ENCODE assay signal across 1 cellular context in genomic region chr17:75393523-75394331, GRCh38.
TF ChIP-seq lines count a peak whose summit lies in the region.

No MANE protein-coding gene starts in this region.

TF ChIP-seq in HEK293, 187 proteins besides CTCF, POLR2A, EP300 and RAD21 (continued from another document):
- TF ChIP-seq ZNF26 (tag by site-specific recombination; IDR thresholded peaks at IDR 0.05): no peak
- 0 out of 2 replicates have a peak, but pooled peaks have one; percentile 44 for TF ChIP-seq ZNF423 (tag by site-specific recombination; IDR thresholded peaks at IDR 0.05)
- no peak for TF ChIP-seq ZNF248 (tag by site-specific recombination; IDR thresholded peaks at IDR 0.05)
- no peak for TF ChIP-seq ZNF830 (tag by site-specific recombination; IDR thresholded peaks at IDR 0.05; ENCODE audit: low read depth)
- TF ChIP-seq ELK4 (IDR thresholded peaks at IDR 0.05; ENCODE audit: borderline replicate concordance, low read depth, low read length): no peak
- no peak for TF ChIP-seq ZNF704 (tag by site-specific recombination; IDR thresholded peaks at IDR 0.05)
- TF ChIP-seq BCL11B (tag by site-specific recombination; IDR thresholded peaks at IDR 0.05; ENCODE audit: low read depth): no peak
- TF ChIP-seq SETDB1 (IDR thresholded peaks at IDR 0.05; ENCODE audit: insufficient read length, low read length): no peak
- TF ChIP-seq KLF10 (tag by site-specific recombination; IDR thresholded peaks at IDR 0.05): peak; percentile 61
- TF ChIP-seq, protein P1, sequence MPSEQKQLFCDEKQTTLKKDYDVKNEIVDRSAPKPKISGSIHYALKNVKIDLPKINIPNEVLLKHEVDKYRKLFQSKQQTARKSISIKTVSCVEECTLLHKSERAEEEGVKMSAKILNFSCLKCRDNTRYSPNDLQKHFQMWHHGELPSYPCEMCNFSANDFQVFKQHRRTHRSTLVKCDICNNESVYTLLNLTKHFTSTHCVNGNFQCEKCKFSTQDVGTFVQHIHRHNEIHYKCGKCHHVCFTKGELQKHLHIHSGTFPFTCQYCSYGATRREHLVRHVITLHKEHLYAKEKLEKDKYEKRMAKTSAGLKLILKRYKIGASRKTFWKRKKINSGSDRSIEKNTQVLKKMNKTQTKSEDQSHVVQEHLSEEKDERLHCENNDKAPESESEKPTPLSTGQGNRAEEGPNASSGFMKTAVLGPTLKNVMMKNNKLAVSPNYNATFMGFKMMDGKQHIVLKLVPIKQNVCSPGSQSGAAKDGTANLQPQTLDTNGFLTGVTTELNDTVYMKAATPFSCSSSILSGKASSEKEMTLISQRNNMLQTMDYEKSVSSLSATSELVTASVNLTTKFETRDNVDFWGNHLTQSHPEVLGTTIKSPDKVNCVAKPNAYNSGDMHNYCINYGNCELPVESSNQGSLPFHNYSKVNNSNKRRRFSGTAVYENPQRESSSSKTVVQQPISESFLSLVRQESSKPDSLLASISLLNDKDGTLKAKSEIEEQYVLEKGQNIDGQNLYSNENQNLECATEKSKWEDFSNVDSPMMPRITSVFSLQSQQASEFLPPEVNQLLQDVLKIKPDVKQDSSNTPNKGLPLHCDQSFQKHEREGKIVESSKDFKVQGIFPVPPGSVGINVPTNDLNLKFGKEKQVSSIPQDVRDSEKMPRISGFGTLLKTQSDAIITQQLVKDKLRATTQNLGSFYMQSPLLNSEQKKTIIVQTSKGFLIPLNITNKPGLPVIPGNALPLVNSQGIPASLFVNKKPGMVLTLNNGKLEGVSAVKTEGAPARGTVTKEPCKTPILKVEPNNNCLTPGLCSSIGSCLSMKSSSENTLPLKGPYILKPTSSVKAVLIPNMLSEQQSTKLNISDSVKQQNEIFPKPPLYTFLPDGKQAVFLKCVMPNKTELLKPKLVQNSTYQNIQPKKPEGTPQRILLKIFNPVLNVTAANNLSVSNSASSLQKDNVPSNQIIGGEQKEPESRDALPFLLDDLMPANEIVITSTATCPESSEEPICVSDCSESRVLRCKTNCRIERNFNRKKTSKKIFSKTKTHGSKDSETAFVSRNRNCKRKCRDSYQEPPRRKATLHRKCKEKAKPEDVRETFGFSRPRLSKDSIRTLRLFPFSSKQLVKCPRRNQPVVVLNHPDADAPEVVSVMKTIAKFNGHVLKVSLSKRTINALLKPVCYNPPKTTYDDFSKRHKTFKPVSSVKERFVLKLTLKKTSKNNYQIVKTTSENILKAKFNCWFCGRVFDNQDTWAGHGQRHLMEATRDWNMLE (tag by site-specific recombination; conservative IDR thresholded peaks at IDR 0.05; ENCODE audit: low read depth): peak; percentile 45; the same call in 1 of the 2 replicates
- TF ChIP-seq, protein P2, sequence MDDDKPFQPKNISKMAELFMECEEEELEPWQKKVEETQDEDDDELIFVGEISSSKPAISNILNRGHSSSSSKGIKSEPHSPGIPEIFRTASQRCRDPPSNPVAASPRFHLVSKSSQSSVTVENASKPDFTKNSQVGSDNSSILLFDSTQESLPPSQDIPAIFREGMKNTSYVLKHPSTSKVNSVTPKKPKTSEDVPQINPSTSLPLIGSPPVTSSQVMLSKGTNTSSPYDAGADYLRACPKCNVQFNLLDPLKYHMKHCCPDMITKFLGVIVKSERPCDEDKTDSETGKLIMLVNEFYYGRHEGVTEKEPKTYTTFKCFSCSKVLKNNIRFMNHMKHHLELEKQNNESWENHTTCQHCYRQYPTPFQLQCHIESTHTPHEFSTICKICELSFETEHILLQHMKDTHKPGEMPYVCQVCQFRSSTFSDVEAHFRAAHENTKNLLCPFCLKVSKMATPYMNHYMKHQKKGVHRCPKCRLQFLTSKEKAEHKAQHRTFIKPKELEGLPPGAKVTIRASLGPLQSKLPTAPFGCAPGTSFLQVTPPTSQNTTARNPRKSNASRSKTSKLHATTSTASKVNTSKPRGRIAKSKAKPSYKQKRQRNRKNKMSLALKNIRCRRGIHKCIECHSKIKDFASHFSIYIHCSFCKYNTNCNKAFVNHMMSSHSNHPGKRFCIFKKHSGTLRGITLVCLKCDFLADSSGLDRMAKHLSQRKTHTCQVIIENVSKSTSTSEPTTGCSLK (tag by site-specific recombination; IDR thresholded peaks at IDR 0.05): no peak
- TF ChIP-seq ZNF335 (tag by site-specific recombination; conservative IDR thresholded peaks at IDR 0.05): 0 out of 2 replicates have a peak, but pooled peaks have one; percentile 47
- TF ChIP-seq SCRT2 (tag by site-specific recombination; IDR thresholded peaks at IDR 0.05): 0 out of 2 replicates have a peak, but pooled peaks have one; percentile 57
- TF ChIP-seq, protein P3, sequence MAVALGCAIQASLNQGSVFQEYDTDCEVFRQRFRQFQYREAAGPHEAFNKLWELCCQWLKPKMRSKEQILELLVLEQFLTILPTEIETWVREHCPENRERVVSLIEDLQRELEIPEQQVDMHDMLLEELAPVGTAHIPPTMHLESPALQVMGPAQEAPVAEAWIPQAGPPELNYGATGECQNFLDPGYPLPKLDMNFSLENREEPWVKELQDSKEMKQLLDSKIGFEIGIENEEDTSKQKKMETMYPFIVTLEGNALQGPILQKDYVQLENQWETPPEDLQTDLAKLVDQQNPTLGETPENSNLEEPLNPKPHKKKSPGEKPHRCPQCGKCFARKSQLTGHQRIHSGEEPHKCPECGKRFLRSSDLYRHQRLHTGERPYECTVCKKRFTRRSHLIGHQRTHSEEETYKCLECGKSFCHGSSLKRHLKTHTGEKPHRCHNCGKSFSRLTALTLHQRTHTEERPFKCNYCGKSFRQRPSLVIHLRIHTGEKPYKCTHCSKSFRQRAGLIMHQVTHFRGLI (tag by site-specific recombination; IDR thresholded peaks at IDR 0.05): no peak
- no peak for TF ChIP-seq ZNF510 (tag by site-specific recombination; IDR thresholded peaks at IDR 0.05; ENCODE audit: insufficient replicate concordance)
- TF ChIP-seq, protein P4, sequence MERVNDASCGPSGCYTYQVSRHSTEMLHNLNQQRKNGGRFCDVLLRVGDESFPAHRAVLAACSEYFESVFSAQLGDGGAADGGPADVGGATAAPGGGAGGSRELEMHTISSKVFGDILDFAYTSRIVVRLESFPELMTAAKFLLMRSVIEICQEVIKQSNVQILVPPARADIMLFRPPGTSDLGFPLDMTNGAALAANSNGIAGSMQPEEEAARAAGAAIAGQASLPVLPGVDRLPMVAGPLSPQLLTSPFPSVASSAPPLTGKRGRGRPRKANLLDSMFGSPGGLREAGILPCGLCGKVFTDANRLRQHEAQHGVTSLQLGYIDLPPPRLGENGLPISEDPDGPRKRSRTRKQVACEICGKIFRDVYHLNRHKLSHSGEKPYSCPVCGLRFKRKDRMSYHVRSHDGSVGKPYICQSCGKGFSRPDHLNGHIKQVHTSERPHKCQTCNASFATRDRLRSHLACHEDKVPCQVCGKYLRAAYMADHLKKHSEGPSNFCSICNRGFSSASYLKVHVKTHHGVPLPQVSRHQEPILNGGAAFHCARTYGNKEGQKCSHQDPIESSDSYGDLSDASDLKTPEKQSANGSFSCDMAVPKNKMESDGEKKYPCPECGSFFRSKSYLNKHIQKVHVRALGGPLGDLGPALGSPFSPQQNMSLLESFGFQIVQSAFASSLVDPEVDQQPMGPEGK (tag by site-specific recombination; IDR thresholded peaks at IDR 0.05): peak; percentile 100
- TF ChIP-seq ZNF624 (tag by site-specific recombination; IDR thresholded peaks at IDR 0.05): no peak
- TF ChIP-seq, protein P5, sequence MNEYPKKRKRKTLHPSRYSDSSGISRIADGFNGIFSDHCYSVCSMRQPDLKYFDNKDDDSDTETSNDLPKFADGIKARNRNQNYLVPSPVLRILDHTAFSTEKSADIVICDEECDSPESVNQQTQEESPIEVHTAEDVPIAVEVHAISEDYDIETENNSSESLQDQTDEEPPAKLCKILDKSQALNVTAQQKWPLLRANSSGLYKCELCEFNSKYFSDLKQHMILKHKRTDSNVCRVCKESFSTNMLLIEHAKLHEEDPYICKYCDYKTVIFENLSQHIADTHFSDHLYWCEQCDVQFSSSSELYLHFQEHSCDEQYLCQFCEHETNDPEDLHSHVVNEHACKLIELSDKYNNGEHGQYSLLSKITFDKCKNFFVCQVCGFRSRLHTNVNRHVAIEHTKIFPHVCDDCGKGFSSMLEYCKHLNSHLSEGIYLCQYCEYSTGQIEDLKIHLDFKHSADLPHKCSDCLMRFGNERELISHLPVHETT (tag by site-specific recombination; IDR thresholded peaks at IDR 0.05): peak; percentile 63; the same call in 1 of the 2 replicates
